In genomic region chr11:38060930-38061329, GRCh38 we compare ENCODE assay signal across 18 cellular contexts.
"Had no signal": no experiment of that assay in that cellular context is flagged by ENCODE, and none has a peak within 500 bp of the region (broad histone marks: within the 10 kb centered on the region; RNA-seq: fewer than 3 reads in every experiment).

No MANE protein-coding gene starts in this region.

- H3K27ac Mint-ChIP-seq: activated CD4-positive, alpha-beta memory T cell treated with anti-CD3 and anti-CD28 coated beads for 36 hours; activated naive CD8-positive, alpha-beta T cell; stimulated activated naive CD8-positive, alpha-beta T cell treated with anti-CD3 and anti-CD28 coated beads, Interleukin-15, amount 100 ng/mL, for 72 hours; T-helper 17 cell had no signal

- H3K4me3 ChIP-seq: dorsolateral prefrontal cortex, esophagus squamous epithelium, left lung, testis, upper lobe of right lung had no signal

- H3K9ac ChIP-seq: parathyroid adenoma had no signal

- H3K4me3 Mint-ChIP-seq: activated CD4-positive, alpha-beta memory T cell treated with anti-CD3 and anti-CD28 coated beads for 36 hours; activated naive CD8-positive, alpha-beta T cell; stimulated activated naive CD8-positive, alpha-beta T cell treated with anti-CD3 and anti-CD28 coated beads, Interleukin-15, amount 100 ng/mL, for 72 hours; T-helper 17 cell had no signal

- H3K79me2 ChIP-seq: parathyroid adenoma had no signal

- H3K36me3 ChIP-seq: esophagus squamous epithelium, left lung, upper lobe of right lung had no signal

- H3K27me3 ChIP-seq: dorsolateral prefrontal cortex, esophagus squamous epithelium, left lung, testis, upper lobe of right lung had no signal

- H3K27me3 Mint-ChIP-seq: activated CD4-positive, alpha-beta memory T cell treated with anti-CD3 and anti-CD28 coated beads for 36 hours; activated naive CD8-positive, alpha-beta T cell; stimulated activated naive CD8-positive, alpha-beta T cell treated with anti-CD3 and anti-CD28 coated beads, Interleukin-15, amount 100 ng/mL, for 72 hours; T-helper 17 cell had no signal

- H3K4me1 Mint-ChIP-seq: stimulated activated naive CD8-positive, alpha-beta T cell treated with anti-CD3 and anti-CD28 coated beads, Interleukin-15, amount 100 ng/mL, for 72 hours; T-helper 17 cell had no signal

- H3K4me1 ChIP-seq: esophagus squamous epithelium, left lung, parathyroid adenoma, testis, upper lobe of right lung had no signal

- DNase-seq: activated CD4-positive, alpha-beta memory T cell treated with anti-CD3 and anti-CD28 coated beads for 36 hours; activated CD4-positive, alpha-beta T cell treated with anti-CD3 and anti-CD28 coated beads for 1 hour; activated gamma-delta T cell; activated T-cell treated with anti-CD3 and anti-CD28 coated beads, Interleukin-2, amount 50 U/mL, for 48 hours; anterior cingulate cortex; dorsolateral prefrontal cortex; esophagus squamous epithelium; foreskin fibroblast; left lung; retina; stimulated activated CD4-positive, alpha-beta T cell treated with anti-CD3 and anti-CD28 coated beads, Interleukin-15, amount 100 ng/mL, for 24 hours; stimulated activated CD4-positive, alpha-beta T cell treated with anti-CD3 and anti-CD28 coated beads, Interleukin-4, amount 100 ng/mL, for 24 hours; stimulated activated naive CD8-positive, alpha-beta T cell treated with anti-CD3 and anti-CD28 coated beads, Interleukin-15, amount 100 ng/mL, for 72 hours; T-helper 17 cell; testis; upper lobe of right lung had no signal

- H3K36me3 Mint-ChIP-seq: activated CD4-positive, alpha-beta memory T cell treated with anti-CD3 and anti-CD28 coated beads for 36 hours; activated naive CD8-positive, alpha-beta T cell had no signal

- H3K27ac ChIP-seq: dorsolateral prefrontal cortex, esophagus squamous epithelium, left lung, parathyroid adenoma, testis, upper lobe of right lung had no signal
